In genomic region chr16:56451753-56452689, GRCh38 we compare ENCODE assay signal across 8 cellular contexts. TPM values are rescaled to one million over a fixed set of nuclear protein-coding genes. Genes with fewer than 3 reads are reported as not detected.
DNase-seq lines count a peak whose midpoint lies in the region; ATAC-seq, FAIRE-seq and TF ChIP-seq lines count a peak whose summit lies in the region.

No MANE protein-coding gene starts in this region.

- no peaks in the 10 kb centered on the region for H4K20me1 ChIP-seq in keratinocyte (ENCODE audit: control insufficient read depth, extremely low read depth, insufficient read depth, low read length)

- H3K27ac ChIP-seq in keratinocyte (ENCODE audit: control insufficient read depth, insufficient read depth, low read length) = peak overlapping the region; percentile 87

- FAIRE-seq in keratinocyte (lab: Jason Lieb, UNC) = no peak

- H3K36me3 Mint-ChIP-seq in stimulated activated memory B cell treated with anti-CD40 and anti-IgM and Interleukin-4, amounts not matched to agents 10 μg/mL and 1 μg/mL and 100 μg/mL, for 72 hours = peaks cover 36% of the 10 kb centered on the region

- peak overlapping the region; percentile 88 for H3K9ac ChIP-seq in keratinocyte (ENCODE audit: control insufficient read depth, extremely low read depth, insufficient read depth, low read length)

- H3K9me1 ChIP-seq in keratinocyte (ENCODE audit: control insufficient read depth, extremely low read depth, insufficient read depth, low read length) = no peaks in the 10 kb centered on the region

- dilution Hi-C loops in keratinocyte (cut with MboI; ENCODE audit: extremely low pct_ligation_motif_present, low sequenced_read_pairs) = no loop called here

- peak overlapping the region; percentile 89 to 96 (median 90) for H3K4me3 ChIP-seq in keratinocyte (ENCODE audit: control insufficient read depth in 2 of 3, extremely low read depth in 1 of 3, insufficient read depth in 2 of 3, low read depth in 1 of 3, low read length in 3 of 3)

- H3K4me2 ChIP-seq in keratinocyte (ENCODE audit: control insufficient read depth, extremely low read depth, insufficient read depth, low read depth, low read length) = peak overlapping the region; percentile 91

- no peaks in the 10 kb centered on the region for H3K9me3 Mint-ChIP-seq in stimulated activated memory B cell treated with anti-CD40 and anti-IgM and Interleukin-4, amounts not matched to agents 10 μg/mL and 1 μg/mL and 100 μg/mL, for 72 hours

- no peaks in the 10 kb centered on the region for H3K9me3 ChIP-seq in keratinocyte (ENCODE audit: control insufficient read depth, low read depth, low read length)

- DNase-seq in DMS79 treated with DMSO at 0.1 percent for 48 hours (lab: John Stamatoyannopoulos, UW) (peak; percentile 19), OCI-M1 (lab: John Stamatoyannopoulos, UW) (peak; percentile 29), T47D (ENCODE audit: low read depth in 1 of 2, low spot score in 1 of 2) (peak; percentile 22 to 47), keratinocyte (ENCODE audit: low read depth, low spot score) (no peak), cortex of kidney (lab: John Stamatoyannopoulos, UW) (no peak)

- in situ Hi-C loops in T47D (cut with HindIII; ENCODE audit: low pct_unique_long_range_greater_than_20kb, low sequenced_read_pairs) = no loop called here

- ATAC-seq in GM19324 (IDR thresholded peaks at IDR 0.05; ENCODE audit: low FRiP score, unreplicated experiment) (peak; percentile 35), HG03175 (IDR thresholded peaks at IDR 0.05; ENCODE audit: unreplicated experiment) (peak; percentile 43)
- ATAC-seq in stimulated activated memory B cell treated with anti-CD40 and anti-IgM and Interleukin-4, amounts not matched to agents 10 μg/mL and 1 μg/mL and 100 μg/mL, for 72 hours = peak; percentile 71

- H3K27me3 ChIP-seq in keratinocyte (ENCODE audit: control insufficient read depth, extremely low read depth, insufficient read depth, low read length) = no peaks in the 10 kb centered on the region

- peaks cover 21 to 23% of the 10 kb centered on the region in 2 experiments for H3K36me3 ChIP-seq in keratinocyte (ENCODE audit: control insufficient read depth in 2 of 2, extremely low read depth in 1 of 2, insufficient read depth in 2 of 2, low read length in 2 of 2)

- no peaks in the 10 kb centered on the region for H3K27me3 Mint-ChIP-seq in stimulated activated memory B cell treated with anti-CD40 and anti-IgM and Interleukin-4, amounts not matched to agents 10 μg/mL and 1 μg/mL and 100 μg/mL, for 72 hours

- peak overlapping the region; percentile 93 for H3K4me3 Mint-ChIP-seq in stimulated activated memory B cell treated with anti-CD40 and anti-IgM and Interleukin-4, amounts not matched to agents 10 μg/mL and 1 μg/mL and 100 μg/mL, for 72 hours

- peak overlapping the region; percentile 86 for H3K27ac Mint-ChIP-seq in stimulated activated memory B cell treated with anti-CD40 and anti-IgM and Interleukin-4, amounts not matched to agents 10 μg/mL and 1 μg/mL and 100 μg/mL, for 72 hours

- H3K4me1 Mint-ChIP-seq in stimulated activated memory B cell treated with anti-CD40 and anti-IgM and Interleukin-4, amounts not matched to agents 10 μg/mL and 1 μg/mL and 100 μg/mL, for 72 hours = peaks cover 50% of the 10 kb centered on the region

- peak overlapping the region; percentile 88 for H2AFZ ChIP-seq in keratinocyte (ENCODE audit: control insufficient read depth, low read length)

- TF ChIP-seq CTCF in keratinocyte (optimal IDR thresholded peaks at IDR 0.05 in 1 of 3, IDR thresholded peaks at IDR 0.05 in 1 of 3, conservative IDR thresholded peaks at IDR 0.05 in 1 of 3; ENCODE audit: extremely low read depth in 1 of 3, insufficient read depth in 2 of 3, low read length in 3 of 3) = no peak

- peaks cover 66% of the 10 kb centered on the region for H3K79me2 ChIP-seq in keratinocyte (ENCODE audit: control insufficient read depth, insufficient read depth, low read length)

- H3K4me1 ChIP-seq in keratinocyte (ENCODE audit: control insufficient read depth, extremely low read depth, insufficient read depth, low read length) = peaks cover 22% of the 10 kb centered on the region

RNA-seq across cellular contexts. Expression of gene OGFOD1, which starts 0.7 kb away (rescaled TPM):
- polyA plus RNA-seq in keratinocyte = 47.3 to 112 TPM (median 70.5 TPM) in 3 replicates
- 20.0 TPM for polyA plus RNA-seq in keratinocyte (2011; ENCODE audit: low read depth)
- 71.0 and 81.1 TPM in 2 replicates for polyA plus RNA-seq in keratinocyte (2011; cell fraction: cytosol; rRNA removed)
- 71.5 and 84.5 TPM in 2 replicates for polyA plus RNA-seq in keratinocyte (2011; cell fraction: nucleus; rRNA removed)
- 41.6 and 63.0 TPM in 2 replicates for polyA plus RNA-seq in keratinocyte (2012; ENCODE audit: low replicate concordance)
- 13.3 to 67.1 TPM (median 42.0 TPM) in 3 replicates for polyA minus RNA-seq in keratinocyte
- polyA minus RNA-seq in keratinocyte (2011; cell fraction: cytosol; rRNA and poly(A)+ RNA removed) = 39.7 TPM
- polyA minus RNA-seq in keratinocyte (2011; cell fraction: nucleus; rRNA and poly(A)+ RNA removed) = 38.3 and 65.9 TPM in 2 replicates

RNA-seq across cellular contexts. Expression of gene NUDT21, which starts 0.9 kb away (rescaled TPM):
- 59.9 to 98.2 TPM (median 81.5 TPM) in 3 replicates for polyA plus RNA-seq in keratinocyte
- polyA plus RNA-seq in keratinocyte (2011; ENCODE audit: low read depth) = 119 TPM
- 49.2 and 94.5 TPM in 2 replicates for polyA plus RNA-seq in keratinocyte (2011; cell fraction: cytosol; rRNA removed)
- polyA plus RNA-seq in keratinocyte (2011; cell fraction: nucleus; rRNA removed) = 23.4 and 35.7 TPM in 2 replicates
- 80.0 and 80.3 TPM in 2 replicates for polyA plus RNA-seq in keratinocyte (2012; ENCODE audit: low replicate concordance)
- polyA minus RNA-seq in keratinocyte = 28.3 to 66.6 TPM (median 39.7 TPM) in 3 replicates
- polyA minus RNA-seq in keratinocyte (2011; cell fraction: cytosol; rRNA and poly(A)+ RNA removed) = 53.3 TPM
- polyA minus RNA-seq in keratinocyte (2011; cell fraction: nucleus; rRNA and poly(A)+ RNA removed) = 19.2 and 34.7 TPM in 2 replicates

RNA-seq across cellular contexts. Expression of gene AMFR, which starts 26.7 kb away (rescaled TPM):
- 36.9 to 62.1 TPM (median 38.3 TPM) in 3 replicates for polyA plus RNA-seq in keratinocyte
- polyA plus RNA-seq in keratinocyte (2011; ENCODE audit: low read depth) = 54.4 TPM
- polyA plus RNA-seq in keratinocyte (2011; cell fraction: cytosol; rRNA removed) = 43.4 and 52.3 TPM in 2 replicates
- 58.6 and 64.9 TPM in 2 replicates for polyA plus RNA-seq in keratinocyte (2011; cell fraction: nucleus; rRNA removed)
- 60.0 and 75.0 TPM in 2 replicates for polyA plus RNA-seq in keratinocyte (2012; ENCODE audit: low replicate concordance)
- polyA minus RNA-seq in keratinocyte = 213 to 443 TPM (median 219 TPM) in 3 replicates
- 197 TPM for polyA minus RNA-seq in keratinocyte (2011; cell fraction: cytosol; rRNA and poly(A)+ RNA removed)
- 115 and 161 TPM in 2 replicates for polyA minus RNA-seq in keratinocyte (2011; cell fraction: nucleus; rRNA and poly(A)+ RNA removed)

Comparison
In these comparisons a context has a peak if more than half of its experiments do, and no peak if none do; other contexts are left out.
1. DNase-seq: peak in DMS79 treated with DMSO at 0.1 percent for 48 hours (single experiment), OCI-M1 (single experiment) and T47D (2 of 2); none in keratinocyte (single experiment) and cortex of kidney (single experiment).
2. Peak in every context shown above with its lines, with median percentiles within 50 percentile points of each other: ATAC-seq.